9 cellular contexts compared by ENCODE assay signal in genomic region chr6:79586548-79586947, GRCh38. TPM values are rescaled to one million over a fixed set of nuclear protein-coding genes. Genes with fewer than 3 reads are reported as not detected.
DNase-seq lines count a peak whose midpoint lies in the region; ATAC-seq, FAIRE-seq and TF ChIP-seq lines count a peak whose summit lies in the region.
"Had no signal": no experiment of that assay in that cellular context is flagged by ENCODE, and none has a peak within 500 bp of the region (broad histone marks: within the 10 kb centered on the region; RNA-seq: fewer than 3 reads in every experiment).

No MANE protein-coding gene starts in this region.

- no peaks in the 10 kb centered on the region for H3K4me1 ChIP-seq in psoas muscle

- H3K27ac ChIP-seq in RWPE1 (no peak overlapping the region), psoas muscle (no peak overlapping the region)

- POLR2A ChIA-PET in RWPE1 (lab: Yijun Ruan, JAX; ENCODE audit: low non-redundant PET) = no interaction called here

- CTCF ChIA-PET in RWPE1 (lab: Yijun Ruan, JAX) = interaction anchor here (0.5 kb wide), 1 partner anchor 54 kb away, joined by 3 read pairs; no protein-coding TSS in a partner anchor

- ATAC-seq in HG02610 (IDR thresholded peaks at IDR 0.05; ENCODE audit: unreplicated experiment) (no peak), HG03432 (IDR thresholded peaks at IDR 0.05; ENCODE audit: unreplicated experiment) (no peak), psoas muscle (no peak), GM19467 (IDR thresholded peaks at IDR 0.05; ENCODE audit: unreplicated experiment) (no peak)

- H3K4me3 ChIP-seq in AG10803 (ENCODE audit: low read length) (no peak overlapping the region), psoas muscle (no peak overlapping the region)

- no peaks in the 10 kb centered on the region for H3K36me3 ChIP-seq in psoas muscle (ENCODE audit: insufficient read depth in 1 of 2, low read depth in 1 of 2)

- H3K9me3 ChIP-seq in psoas muscle = peaks cover 9% of the 10 kb centered on the region

- peak; percentile 84 for FAIRE-seq in H54 (lab: Jason Lieb, UNC)

- no peaks in the 10 kb centered on the region for H3K27me3 ChIP-seq in psoas muscle (ENCODE audit: insufficient read depth in 3 of 3, low read length in 2 of 3)

- peak; percentile 29 for DNase-seq in AG10803 (ENCODE audit: low read depth)
- peak; percentile 21 for DNase-seq in H54 (ENCODE audit: insufficient read length, low spot score)
- peak; percentile 38 for DNase-seq in RWPE1 (ENCODE audit: low spot score)
- DNase-seq in iPS-NIHi11 (ENCODE audit: low spot score) = peak; percentile 48
- no peak for DNase-seq in psoas muscle
- DNase-seq: NCI-H1092 had no signal

- intact Hi-C loops in psoas muscle (cut with DNase I) = no loop called here

- TF ChIP-seq POLR2A in H54 (IDR thresholded peaks at IDR 0.05; ENCODE audit: low read depth, low read length) = no peak

- TF ChIP-seq CTCF in AG10803 (conservative IDR thresholded peaks at IDR 0.05; ENCODE audit: low read length) (peak; percentile 57), RWPE1 (conservative IDR thresholded peaks at IDR 0.05; ENCODE audit: low read depth) (peak; percentile 19; the same call in 1 of the 2 replicates), psoas muscle (IDR thresholded peaks at IDR 0.05) (no peak)

RNA-seq across cellular contexts. Expression of gene SH3BGRL2, which starts 44.6 kb away (rescaled TPM):
- total RNA-seq in psoas muscle = 1 to 10 TPM; 3.5 to 9.7 (median 4.2) TPM
- 1 to 10 TPM; 4.2 to 5.5 (median 4.5) TPM for polyA plus RNA-seq in psoas muscle

RNA-seq across cellular contexts. Expression of gene LCA5, which starts 49.3 kb away (rescaled TPM):
- 1 to 10 TPM in 3 of 4 donors, under 1 TPM in 1; 0.91 to 2.7 (median 1.6) TPM for total RNA-seq in psoas muscle
- 1 to 10 TPM in 1 of 3 donors, under 1 TPM in 2; 0.48 to 1.1 (median 0.48) TPM for polyA plus RNA-seq in psoas muscle

Comparison
In these comparisons a context has a peak if more than half of its experiments do, and no peak if none do; other contexts are left out.
1. DNase-seq: peak in AG10803 (single experiment), H54 (single experiment), RWPE1 (single experiment) and iPS-NIHi11 (single experiment); none in psoas muscle (0 of 2).